ENCODE assay signal across 9 cellular contexts in genomic region chr2:47269316-47270232, GRCh38.
DNase-seq lines count a peak whose midpoint lies in the region; ATAC-seq and FAIRE-seq lines count a peak whose summit lies in the region.
"Had no signal": no experiment of that assay in that cellular context is flagged by ENCODE, and none has a peak within 500 bp of the region (broad histone marks: within the 10 kb centered on the region; RNA-seq: fewer than 3 reads in every experiment).

No MANE protein-coding gene starts in this region.

- no peak overlapping the region for H3K4me3 Mint-ChIP-seq in activated CD4-positive, alpha-beta memory T cell treated with anti-CD3 and anti-CD28 coated beads, Interleukin-2, amount 10 ng/mL, durations not matched to agents 7 days and 5 days
- H3K4me3 Mint-ChIP-seq in natural killer cell treated with Interleukin-12 subunit alpha and Interleukin-12 subunit beta and Interleukin-15 and Interleukin-18, amount 100 ng/mL, for 72 hours, result no peak overlapping the region

- DNase-seq in H4 (ENCODE audit: low spot score) (peak; percentile 96), amniotic stem cell (lab: John Stamatoyannopoulos, UW) (peak; percentile 94), hepatic stellate cell (ENCODE audit: low spot score) (peak; percentile 95), small intestine (peak; percentile 83)
- DNase-seq in activated CD4-positive, alpha-beta memory T cell treated with anti-CD3 and anti-CD28 coated beads, Interleukin-2, amount 10 ng/mL, durations not matched to agents 7 days and 5 days, result no peak
- no peak for DNase-seq in stimulated activated CD4-positive, alpha-beta T cell treated with anti-CD3 and anti-CD28 coated beads, Interleukin-15, amount 100 ng/mL, for 24 hours
- DNase-seq in natural killer cell treated with Interleukin-12 subunit alpha and Interleukin-12 subunit beta and Interleukin-15 and Interleukin-18, amount 100 ng/mL, for 72 hours (ENCODE audit: low spot score), result no peak

- no peak for ATAC-seq in HG02870 (IDR thresholded peaks at IDR 0.05; ENCODE audit: unreplicated experiment)
- ATAC-seq in natural killer cell treated with Interleukin-12 subunit alpha and Interleukin-12 subunit beta and Interleukin-15 and Interleukin-18, amount 100 ng/mL, for 72 hours, result no peak

- 20 to 40% (median 36%) methylated on average over 5 of the region's 5 CpGs for WGBS in small intestine, 3 donors

- no peak overlapping the region for H3K27ac Mint-ChIP-seq in activated CD4-positive, alpha-beta memory T cell treated with anti-CD3 and anti-CD28 coated beads, Interleukin-2, amount 10 ng/mL, durations not matched to agents 7 days and 5 days
- no peak overlapping the region for H3K27ac Mint-ChIP-seq in natural killer cell treated with Interleukin-12 subunit alpha and Interleukin-12 subunit beta and Interleukin-15 and Interleukin-18, amount 100 ng/mL, for 72 hours

- peaks cover 3 to 11% of the 10 kb centered on the region in 2 donors for H3K4me1 ChIP-seq in small intestine (ENCODE audit: control insufficient read depth in 2 of 2, insufficient read depth in 1 of 2, low read depth in 1 of 2, low read length in 1 of 2)

- no peaks in the 10 kb centered on the region for H3K27me3 Mint-ChIP-seq in activated CD4-positive, alpha-beta memory T cell treated with anti-CD3 and anti-CD28 coated beads, Interleukin-2, amount 10 ng/mL, durations not matched to agents 7 days and 5 days
- peaks cover 0 to 3% of the 10 kb centered on the region in 2 donors for H3K27me3 Mint-ChIP-seq in natural killer cell treated with Interleukin-12 subunit alpha and Interleukin-12 subunit beta and Interleukin-15 and Interleukin-18, amount 100 ng/mL, for 72 hours

- H3K27me3 ChIP-seq in small intestine (ENCODE audit: control insufficient read depth in 2 of 2, insufficient read depth in 2 of 2, low read length in 2 of 2), result no peaks in the 10 kb centered on the region

- H3K36me3 Mint-ChIP-seq in activated CD4-positive, alpha-beta memory T cell treated with anti-CD3 and anti-CD28 coated beads, Interleukin-2, amount 10 ng/mL, durations not matched to agents 7 days and 5 days (ENCODE audit: low read depth), result no peaks in the 10 kb centered on the region
- no peaks in the 10 kb centered on the region for H3K36me3 Mint-ChIP-seq in natural killer cell treated with Interleukin-12 subunit alpha and Interleukin-12 subunit beta and Interleukin-15 and Interleukin-18, amount 100 ng/mL, for 72 hours

- no peak for FAIRE-seq in small intestine (lab: Jason Lieb, UNC)
- FAIRE-seq: TTC549 had no signal

- peak overlapping the region; percentile 85 to 87 for H3K27ac ChIP-seq in small intestine (ENCODE audit: low read depth in 1 of 2, low read length in 1 of 2)

- no peaks in the 10 kb centered on the region for H3K9me3 ChIP-seq in small intestine (ENCODE audit: control insufficient read depth, low read depth)

- POLR2A ChIA-PET in activated CD4-positive, alpha-beta memory T cell treated with anti-CD3 and anti-CD28 coated beads, Interleukin-2, amount 10 ng/mL, durations not matched to agents 7 days and 5 days (lab: Charles Lee), result no interaction called here

- peaks cover 1% of the 10 kb centered on the region for H3K4me1 Mint-ChIP-seq in activated CD4-positive, alpha-beta memory T cell treated with anti-CD3 and anti-CD28 coated beads, Interleukin-2, amount 10 ng/mL, durations not matched to agents 7 days and 5 days
- no peaks in the 10 kb centered on the region for H3K4me1 Mint-ChIP-seq in natural killer cell treated with Interleukin-12 subunit alpha and Interleukin-12 subunit beta and Interleukin-15 and Interleukin-18, amount 100 ng/mL, for 72 hours (ENCODE audit: low read depth in 2 of 2)

- H3K4me3 ChIP-seq in small intestine (ENCODE audit: low read depth in 1 of 2, low read length in 2 of 2), result no peak overlapping the region

- no peaks in the 10 kb centered on the region for H3K36me3 ChIP-seq in small intestine (ENCODE audit: control insufficient read depth in 2 of 2, insufficient read depth in 2 of 2, low read length in 2 of 2)

- H3K9me3 Mint-ChIP-seq in activated CD4-positive, alpha-beta memory T cell treated with anti-CD3 and anti-CD28 coated beads, Interleukin-2, amount 10 ng/mL, durations not matched to agents 7 days and 5 days, result no peaks in the 10 kb centered on the region
- H3K9me3 Mint-ChIP-seq in natural killer cell treated with Interleukin-12 subunit alpha and Interleukin-12 subunit beta and Interleukin-15 and Interleukin-18, amount 100 ng/mL, for 72 hours, result no peaks in the 10 kb centered on the region

- CTCF ChIA-PET in activated CD4-positive, alpha-beta memory T cell treated with anti-CD3 and anti-CD28 coated beads, Interleukin-2, amount 10 ng/mL, durations not matched to agents 7 days and 5 days (lab: Charles Lee), result interaction anchor here (1.1 kb wide), 1 partner anchor 282 kb away, joined by 3 read pairs; no protein-coding TSS in a partner anchor

Comparison
In these comparisons a context has a peak if more than half of its experiments do, and no peak if none do; other contexts are left out.
1. DNase-seq: peak in H4 (single experiment), amniotic stem cell (single experiment), hepatic stellate cell (single experiment) and small intestine (single experiment); none in activated CD4-positive, alpha-beta memory T cell treated with anti-CD3 and anti-CD28 coated beads, Interleukin-2, amount 10 ng/mL, durations not matched to agents 7 days and 5 days (single experiment), stimulated activated CD4-positive, alpha-beta T cell treated with anti-CD3 and anti-CD28 coated beads, Interleukin-15, amount 100 ng/mL, for 24 hours (single experiment) and natural killer cell treated with Interleukin-12 subunit alpha and Interleukin-12 subunit beta and Interleukin-15 and Interleukin-18, amount 100 ng/mL, for 72 hours (single experiment).